Comparison of ENCODE assay signal across 12 cellular contexts in genomic region chr1:111378806-111379205, GRCh38.
DNase-seq lines count a peak whose midpoint lies in the region; ATAC-seq and TF ChIP-seq lines count a peak whose summit lies in the region.
"Had no signal": no experiment of that assay in that cellular context is flagged by ENCODE, and none has a peak within 500 bp of the region (broad histone marks: within the 10 kb centered on the region; RNA-seq: fewer than 3 reads in every experiment).

No MANE protein-coding gene starts in this region.

- TF ChIP-seq CTCF in VCaP (conservative IDR thresholded peaks at IDR 0.05), result no peak

- peak overlapping the region; percentile 33 for H3K27ac ChIP-seq in VCaP

- no peak for ATAC-seq in GM18907 (IDR thresholded peaks at IDR 0.05; ENCODE audit: unreplicated experiment)
- ATAC-seq in HG03196 (IDR thresholded peaks at IDR 0.05; ENCODE audit: unreplicated experiment), result no peak

- DNase-seq in NCI-H82 (lab: John Stamatoyannopoulos, UW), result peak; percentile 5
- no peak for DNase-seq in NCI-H82 treated with DMSO at 0.1 percent for 48 hours (lab: John Stamatoyannopoulos, UW; ENCODE audit: unreplicated experiment)
- peak; percentile 81 for DNase-seq in NCI-H2171 treated with DMSO at 0.1 percent for 48 hours (lab: John Stamatoyannopoulos, UW)
- DNase-seq in activated T-cell treated with anti-CD3 and anti-CD28 coated beads, Interleukin-2, amount 50 U/mL, for 48 hours, result no peak
- DNase-seq: C1 segment of cervical spinal cord; Calu3; CD4-positive, alpha-beta T cell; DMS79; HFFc6 had no signal

Comparison
In these comparisons a context has a peak if more than half of its experiments do, and no peak if none do; other contexts are left out.
1. DNase-seq: peak in NCI-H82 (single experiment) and NCI-H2171 treated with DMSO at 0.1 percent for 48 hours (single experiment); none in NCI-H82 treated with DMSO at 0.1 percent for 48 hours (single experiment) and activated T-cell treated with anti-CD3 and anti-CD28 coated beads, Interleukin-2, amount 50 U/mL, for 48 hours (0 of 2).